19 cellular contexts compared by ENCODE assay signal in the genomic region with DNA sequence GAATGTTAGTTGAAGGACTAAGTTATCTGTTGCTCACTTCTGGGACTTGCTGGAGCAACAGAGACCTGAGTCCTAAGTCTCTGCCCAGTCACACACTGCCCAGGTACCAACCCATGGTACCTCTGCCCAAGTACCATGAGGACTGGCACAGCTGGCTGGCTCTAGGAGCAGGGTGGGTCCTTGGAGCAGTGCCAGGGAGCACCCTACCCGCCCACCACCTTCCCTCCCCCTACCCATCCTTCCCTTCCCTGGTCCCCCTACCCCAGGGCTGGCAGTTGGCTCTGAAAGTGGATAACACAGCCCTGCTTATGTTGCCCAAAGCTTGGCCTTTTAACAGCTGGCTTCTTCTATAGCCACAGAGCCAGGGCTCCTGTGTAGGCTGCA. TPM values are rescaled to one million over a fixed set of nuclear protein-coding genes. Genes with fewer than 3 reads are reported as not detected.
DNase-seq lines count a peak whose midpoint lies in the region; ATAC-seq, FAIRE-seq and TF ChIP-seq lines count a peak whose summit lies in the region.
"Had no signal": no experiment of that assay in that cellular context is flagged by ENCODE, and none has a peak within 500 bp of the region (broad histone marks: within the 10 kb centered on the region; RNA-seq: fewer than 3 reads in every experiment).

No MANE protein-coding gene starts in this region.

- no peaks in the 10 kb centered on the region for H3K9me3 ChIP-seq in GM12878 (replicated peaks; ENCODE audit: control insufficient read depth, insufficient read depth, low read length)
- no peaks in the 10 kb centered on the region for H3K9me3 ChIP-seq in muscle layer of duodenum (ENCODE audit: control insufficient read depth in 1 of 2, low read length in 2 of 2)
- no peaks in the 10 kb centered on the region for H3K9me3 ChIP-seq in suprapubic skin
- H3K9me3 ChIP-seq in mesenchymal stem cell (ENCODE audit: control insufficient read depth, low read length) = no peaks in the 10 kb centered on the region
- H3K9me3 ChIP-seq: uterus had no signal

- TF ChIP-seq POLR2A in GM12878 (IDR thresholded peaks at IDR 0.05; ENCODE audit: low read depth, low read length) (no peak), suprapubic skin (IDR thresholded peaks at IDR 0.05) (no peak)

- 33% methylated on average over 1 of the region's 1 CpG for WGBS in GM12878 (ENCODE audit: insufficient coverage, insufficient replicate concordance, low lambda C conversion rate, missing lambda C conversion rate)
- WGBS in suprapubic skin = 63% methylated on average over 1 of the region's 1 CpG
- WGBS in mesenchymal stem cell = 50% methylated on average over 1 of the region's 1 CpG

- H3K36me3 Mint-ChIP-seq in activated naive CD4-positive, alpha-beta T cell treated with anti-CD3 and anti-CD28 coated beads, Interleukin-2, amount 10 ng/mL, durations not matched to agents 7 days and 5 days = no peaks in the 10 kb centered on the region
- no peaks in the 10 kb centered on the region for H3K36me3 Mint-ChIP-seq in activated naive CD4-positive, alpha-beta T cell treated with anti-CD3 and anti-CD28 coated beads, Interleukin-2, amount 50 U/mL, for 72 hours
- H3K36me3 Mint-ChIP-seq: CD8-positive, alpha-beta memory T cell had no signal

- SMC1A ChIA-PET in GM12878 (lab: Charles Lee; ENCODE audit: uncharacterized antibody, unreplicated experiment) = interaction anchor here (1.0 to 12.5 kb wide), 13 partner anchors 9 to 76 kb away, joined by 3 to 188 read pairs (median 6); a partner anchor contains a TSS

- DNase-seq in activated naive CD4-positive, alpha-beta T cell treated with anti-CD3 and anti-CD28 coated beads, Interleukin-2, amount 10 ng/mL, durations not matched to agents 7 days and 5 days = no peak
- no peak for DNase-seq in activated naive CD4-positive, alpha-beta T cell treated with anti-CD3 and anti-CD28 coated beads, Interleukin-2, amount 50 U/mL, for 72 hours (ENCODE audit: low spot score in 2 of 2)
- DNase-seq in GM12878 (ENCODE audit: low read depth, low spot score) (no peak), suprapubic skin (ENCODE audit: low spot score in 2 of 2) (no peak), DMS153 (lab: John Stamatoyannopoulos, UW) (no peak), NCI-H748 treated with DMSO at 0.1 percent for 48 hours (lab: John Stamatoyannopoulos, UW) (no peak), mesenchymal stem cell (no peak)
- DNase-seq: amniotic stem cell; CD8-positive, alpha-beta memory T cell; cerebellar nuclear complex; foreskin fibroblast; kidney glomerular epithelial cell; NCI-H1417 treated with DMSO at 0.1 percent for 48 hours; NCI-H226; stimulated activated CD4-positive, alpha-beta T cell treated with anti-CD3 and anti-CD28 coated beads, Interleukin-12 subunit alpha, Interleukin-12 subunit beta, amount 100 ng/mL, for 4 hours had no signal

- BruUV-seq in GM12878 (replicated peaks; lab: Mats Ljungman, UMichigan) = no TSS peak

- peak overlapping the region; percentile 20; the same call in 1 of the 2 replicates for H3K27ac ChIP-seq in GM12878 (ENCODE audit: control insufficient read depth, insufficient read depth)
- peak overlapping the region; percentile 64 for H3K27ac ChIP-seq in muscle layer of duodenum (ENCODE audit: low read length)
- peak overlapping the region; percentile 81 for H3K27ac ChIP-seq in suprapubic skin
- no peak overlapping the region for H3K27ac ChIP-seq in mesenchymal stem cell (ENCODE audit: low read length, poor library complexity, severe bottlenecking)
- H3K27ac ChIP-seq: uterus had no signal

- TF ChIP-seq CTCF in GM12878 (IDR thresholded peaks at IDR 0.05 in 2 of 3, conservative IDR thresholded peaks at IDR 0.05 in 1 of 3; ENCODE audit: control insufficient read depth in 2 of 3, extremely low read depth in 1 of 3, insufficient read depth in 1 of 3, low read depth in 3 of 3, low read length in 3 of 3) = no peak
- TF ChIP-seq CTCF in suprapubic skin (IDR thresholded peaks at IDR 0.05) = no peak

- H3K4me1 ChIP-seq in GM12878 (ENCODE audit: control insufficient read depth, insufficient read depth, low read length) = peaks cover 68% of the 10 kb centered on the region
- peaks cover 0 to 17% of the 10 kb centered on the region in 2 donors for H3K4me1 ChIP-seq in muscle layer of duodenum (ENCODE audit: control insufficient read depth in 1 of 2, insufficient read depth in 2 of 2, low read length in 2 of 2)
- peaks cover 61% of the 10 kb centered on the region for H3K4me1 ChIP-seq in suprapubic skin
- H3K4me1 ChIP-seq in mesenchymal stem cell (ENCODE audit: control insufficient read depth, insufficient read depth, low read depth, low read length) = peaks cover 6% of the 10 kb centered on the region
- H3K4me1 ChIP-seq: uterus had no signal

- H3K9ac ChIP-seq in GM12878 (ENCODE audit: control insufficient read depth, insufficient read depth, low read length) (no peak overlapping the region), mesenchymal stem cell (ENCODE audit: low read length) (no peak overlapping the region)

- H2BK12ac ChIP-seq in mesenchymal stem cell (ENCODE audit: low read length in 2 of 2) = no peak overlapping the region

- H3K79me2 ChIP-seq in GM12878 (ENCODE audit: control insufficient read depth, insufficient read depth, low read length) = peaks cover 10% of the 10 kb centered on the region

- in situ Hi-C loops in GM12878 (cut with MboI) = no loop called here

- H4K8ac ChIP-seq in mesenchymal stem cell (ENCODE audit: low read length) = no peak overlapping the region

- peaks cover 54% of the 10 kb centered on the region for H3K4me1 Mint-ChIP-seq in activated naive CD4-positive, alpha-beta T cell treated with anti-CD3 and anti-CD28 coated beads, Interleukin-2, amount 10 ng/mL, durations not matched to agents 7 days and 5 days

- TF ChIP-seq EP300 in GM12878 (IDR thresholded peaks at IDR 0.05; ENCODE audit: borderline replicate concordance in 1 of 2, control insufficient read depth in 1 of 2, low read depth in 2 of 2, low read length in 2 of 2) (no peak), suprapubic skin (IDR thresholded peaks at IDR 0.05) (no peak)

- no peak overlapping the region for H3K4ac ChIP-seq in mesenchymal stem cell (ENCODE audit: low read depth in 1 of 2, low read length in 2 of 2)

- H3K9me3 Mint-ChIP-seq in activated naive CD4-positive, alpha-beta T cell treated with anti-CD3 and anti-CD28 coated beads, Interleukin-2, amount 10 ng/mL, durations not matched to agents 7 days and 5 days = peaks cover 3% of the 10 kb centered on the region
- peaks cover 0 to 4% of the 10 kb centered on the region in 2 donors for H3K9me3 Mint-ChIP-seq in activated naive CD4-positive, alpha-beta T cell treated with anti-CD3 and anti-CD28 coated beads, Interleukin-2, amount 50 U/mL, for 72 hours
- H3K9me3 Mint-ChIP-seq: CD8-positive, alpha-beta memory T cell had no signal

- H2AK5ac ChIP-seq in mesenchymal stem cell (ENCODE audit: low read length, severe bottlenecking) = no peak overlapping the region

- no peaks in the 10 kb centered on the region for H3K27me3 ChIP-seq in GM12878 (replicated peaks in 1 of 2; ENCODE audit: control insufficient read depth in 2 of 2, insufficient read depth in 2 of 2, low read length in 1 of 2)
- no peaks in the 10 kb centered on the region for H3K27me3 ChIP-seq in muscle layer of duodenum (ENCODE audit: low read depth, low read length)
- H3K27me3 ChIP-seq in suprapubic skin = no peaks in the 10 kb centered on the region
- H3K27me3 ChIP-seq in mesenchymal stem cell (ENCODE audit: control insufficient read depth in 1 of 2, insufficient read depth in 1 of 2, low read length in 2 of 2) = peaks cover 0 to 12% of the 10 kb centered on the region in 2 experiments
- H3K27me3 ChIP-seq: uterus had no signal

- H2BK120ac ChIP-seq in mesenchymal stem cell (ENCODE audit: low read depth, low read length) = no peak overlapping the region

- H3K14ac ChIP-seq in mesenchymal stem cell (ENCODE audit: low read length in 2 of 2) = no peak overlapping the region

- no peak overlapping the region for H4K91ac ChIP-seq in mesenchymal stem cell (ENCODE audit: low read length)

- no peak for TF ChIP-seq RAD21 in GM12878 (IDR thresholded peaks at IDR 0.05; ENCODE audit: insufficient read depth, low read depth, low read length)

- H4K20me1 ChIP-seq in GM12878 (ENCODE audit: control insufficient read depth, insufficient read depth) = no peaks in the 10 kb centered on the region

- no peaks in the 10 kb centered on the region for H3K79me1 ChIP-seq in mesenchymal stem cell (replicated peaks; ENCODE audit: low read length, poor library complexity, severe bottlenecking)

- RAD21 ChIA-PET in GM12878 (lab: Charles Lee; ENCODE audit: unreplicated experiment) = interaction anchor here (0.7 to 7.3 kb wide), 10 partner anchors 14 to 97 kb away, joined by 3 to 153 read pairs (median 6); a partner anchor contains a TSS

- intact Hi-C loops in GM12878 (cut with micrococcal nuclease; ENCODE audit: unreplicated experiment) = no loop called here

- CTCF ChIA-PET in activated naive CD4-positive, alpha-beta T cell treated with anti-CD3 and anti-CD28 coated beads, Interleukin-2, amount 10 ng/mL, durations not matched to agents 7 days and 5 days (lab: Charles Lee) = interaction anchor here (0.9 kb wide), 1 partner anchor 12 kb away, joined by 3 read pairs; no protein-coding TSS in a partner anchor
- CTCF ChIA-PET in GM12878 (lab: Yijun Ruan, JAX) = interaction anchor here (1.1 to 6.8 kb wide), 6 partner anchors 14 to 48 kb away, joined by 3 to 70 read pairs (median 6); no protein-coding TSS in a partner anchor

- no peak overlapping the region for H3K4me2 ChIP-seq in GM12878 (ENCODE audit: control insufficient read depth, insufficient read depth)
- H3K4me2 ChIP-seq in mesenchymal stem cell (ENCODE audit: low read length, poor library complexity, severe bottlenecking) = no peak overlapping the region

- no peak for FAIRE-seq in GM12878 (lab: Jason Lieb, UNC)
- FAIRE-seq: endometrium had no signal

- H2BK5ac ChIP-seq in mesenchymal stem cell (ENCODE audit: low read depth, low read length, poor library complexity, severe bottlenecking) = no peak overlapping the region

- H3K18ac ChIP-seq in mesenchymal stem cell (ENCODE audit: low read depth in 1 of 2, low read length in 2 of 2) = no peak overlapping the region

- no peak overlapping the region for H2BK15ac ChIP-seq in mesenchymal stem cell (ENCODE audit: low read depth, poor library complexity, severe bottlenecking)

- H3K27ac Mint-ChIP-seq in activated naive CD4-positive, alpha-beta T cell treated with anti-CD3 and anti-CD28 coated beads, Interleukin-2, amount 10 ng/mL, durations not matched to agents 7 days and 5 days = peak overlapping the region; percentile 69
- H3K27ac Mint-ChIP-seq in activated naive CD4-positive, alpha-beta T cell treated with anti-CD3 and anti-CD28 coated beads, Interleukin-2, amount 50 U/mL, for 72 hours = peak overlapping the region in 1 of 2 donors; percentile 16
- H3K27ac Mint-ChIP-seq: stimulated activated naive CD8-positive, alpha-beta T cell treated with anti-CD3 and anti-CD28 coated beads, Interleukin-15, Interleukin-2, amounts not matched to agents 100 ng/mL and 50 ng/mL, for 24 hours had no signal

- H3K23ac ChIP-seq in mesenchymal stem cell (ENCODE audit: low read length in 2 of 2) = no peak overlapping the region

- ATAC-seq in activated naive CD4-positive, alpha-beta T cell treated with anti-CD3 and anti-CD28 coated beads, Interleukin-2, amount 50 U/mL, for 72 hours = no peak
- no peak for ATAC-seq in GM12878

- H3K4me3 ChIP-seq in GM12878 (no peak overlapping the region), muscle layer of duodenum (ENCODE audit: low read depth in 1 of 2, low read length in 2 of 2) (no peak overlapping the region), suprapubic skin (no peak overlapping the region), mesenchymal stem cell (ENCODE audit: insufficient read depth in 1 of 2, low read depth in 1 of 2, low read length in 2 of 2) (no peak overlapping the region)
- H3K4me3 ChIP-seq: uterus had no signal

- H3K27me3 Mint-ChIP-seq in activated naive CD4-positive, alpha-beta T cell treated with anti-CD3 and anti-CD28 coated beads, Interleukin-2, amount 10 ng/mL, durations not matched to agents 7 days and 5 days = peaks cover 6% of the 10 kb centered on the region
- H3K27me3 Mint-ChIP-seq: stimulated activated naive CD8-positive, alpha-beta T cell treated with anti-CD3 and anti-CD28 coated beads, Interleukin-15, Interleukin-2, amounts not matched to agents 100 ng/mL and 50 ng/mL, for 24 hours had no signal

- H2AFZ ChIP-seq in GM12878 (ENCODE audit: control insufficient read depth, low read depth, low read length) (no peak overlapping the region), mesenchymal stem cell (ENCODE audit: low read depth, low read length) (no peak overlapping the region)

- H3K4me3 Mint-ChIP-seq in activated naive CD4-positive, alpha-beta T cell treated with anti-CD3 and anti-CD28 coated beads, Interleukin-2, amount 10 ng/mL, durations not matched to agents 7 days and 5 days = no peak overlapping the region
- H3K4me3 Mint-ChIP-seq: CD8-positive, alpha-beta memory T cell; stimulated activated naive CD8-positive, alpha-beta T cell treated with anti-CD3 and anti-CD28 coated beads, Interleukin-15, Interleukin-2, amounts not matched to agents 100 ng/mL and 50 ng/mL, for 24 hours had no signal

- POLR2A ChIA-PET in GM12878 (lab: Charles Lee) = interaction anchor here (0.5 to 7.4 kb wide), 10 partner anchors 9 to 227 kb away, joined by 3 to 145 read pairs (median 6); a partner anchor contains a TSS

- no peaks in the 10 kb centered on the region for H3K36me3 ChIP-seq in GM12878 (ENCODE audit: control insufficient read depth in 2 of 2, insufficient read depth in 2 of 2, low read length in 1 of 2)
- no peaks in the 10 kb centered on the region for H3K36me3 ChIP-seq in muscle layer of duodenum (ENCODE audit: control insufficient read depth in 1 of 2, insufficient read depth in 2 of 2, low read length in 2 of 2)
- H3K36me3 ChIP-seq in suprapubic skin = no peaks in the 10 kb centered on the region
- no peaks in the 10 kb centered on the region for H3K36me3 ChIP-seq in mesenchymal stem cell (ENCODE audit: control insufficient read depth in 1 of 2, insufficient read depth in 2 of 2, low read depth in 1 of 2, low read length in 2 of 2)
- H3K36me3 ChIP-seq: uterus had no signal

RNA-seq across cellular contexts. Expression of a gene that starts 26.4 kb away (rescaled TPM):
- total RNA-seq in activated naive CD4-positive, alpha-beta T cell treated with anti-CD3 and anti-CD28 coated beads, Interleukin-2, amount 50 U/mL, for 72 hours = 100 to 1,000 TPM in 1 of 2 donors, 10 to 100 TPM in 1; 94.9 to 159 TPM
- total RNA-seq in GM12878 (2013; cell fraction: nucleolus; rRNA removed) = 343 and 354 TPM in 2 replicates
- total RNA-seq in GM12878 (2014; rRNA removed) (106 and 108 TPM in 2 replicates), GM12878 (2014; rRNA removed; fragmentation: Illumina TruSeq; extraction: Trizol) (168 and 179 TPM in 2 replicates), GM12878 (2021) (169 and 181 TPM in 2 replicates), suprapubic skin (100 to 1,000 TPM; 243 to 594 (median 293) TPM)
- polyA plus RNA-seq in GM12878 (2011; ENCODE audit: low read depth) = 158 TPM
- polyA plus RNA-seq in GM12878 (2011; rRNA removed) (189 and 280 TPM in 2 replicates), GM12878 (2014; fragmentation: Illumina TruSeq; extraction: Trizol) (219 and 380 TPM in 2 replicates), GM12878 (2014; fragmentation: Nextera tagmentation; extraction: Ambion mirVana) (100 to 1,000 TPM; 101 to 138 TPM), GM12878 (2014; rRNA removed) (155 and 174 TPM in 2 replicates), GM12878 (2016; fragmentation: Nextera tagmentation; extraction: Ambion mirVana) (100 to 1,000 TPM; 341 to 372 TPM)
- polyA plus RNA-seq in GM12878 (2011; cell fraction: cytosol; rRNA removed) = 33.8 and 38.8 TPM in 2 replicates
- 93.5 and 111 TPM in 2 replicates for polyA plus RNA-seq in GM12878 (2011; cell fraction: nucleus; rRNA removed)
- 313 and 387 TPM in 2 replicates for polyA plus RNA-seq in GM12878 (2012)
- polyA minus RNA-seq in GM12878 (2011; rRNA and poly(A)+ RNA removed) = 37.1 and 72.9 TPM in 2 replicates
- 31.5 and 42.2 TPM in 2 replicates for polyA minus RNA-seq in GM12878 (2011; cell fraction: cytosol; rRNA and poly(A)+ RNA removed)
- polyA minus RNA-seq in GM12878 (2011; cell fraction: nucleus; rRNA and poly(A)+ RNA removed) = 57.9 and 72.6 TPM in 2 replicates
- polyA plus RNA-seq in mesenchymal stem cell (2013, experiment 1 of 2) = 35.1 TPM
- polyA plus RNA-seq in mesenchymal stem cell (2013, experiment 2 of 2) = 36.7 TPM
